Comparison of ENCODE assay signal across 7 cellular contexts in the genomic region with DNA sequence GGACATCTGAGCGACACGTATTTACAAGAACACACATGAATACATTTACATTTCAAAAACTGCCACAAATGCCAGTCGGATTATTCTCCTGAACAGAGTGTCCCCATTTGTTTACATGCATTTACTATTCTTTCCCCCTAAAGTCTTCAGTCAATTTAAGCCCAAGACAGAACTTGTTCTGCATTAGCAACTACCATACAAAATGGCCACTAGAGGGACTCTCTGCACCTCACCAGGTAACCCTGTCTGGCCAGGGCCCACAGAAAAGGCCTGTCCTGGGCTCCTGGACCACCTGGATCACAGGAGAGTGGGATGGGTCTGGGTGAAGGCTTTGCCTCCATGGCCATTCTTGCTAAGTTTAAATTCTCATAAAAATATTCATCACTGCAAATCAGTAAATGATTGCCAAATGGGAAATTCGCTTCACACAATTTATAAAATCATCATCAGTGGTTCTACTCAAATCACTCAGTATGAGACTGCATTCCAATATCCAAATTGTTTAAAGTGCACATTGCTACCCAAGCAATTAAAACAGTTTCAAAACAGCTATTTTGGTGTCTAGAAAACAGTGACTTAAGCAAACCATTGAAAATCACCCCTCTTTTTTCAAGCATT. TPM values are rescaled to one million over a fixed set of nuclear protein-coding genes. Genes with fewer than 3 reads are reported as not detected.
DNase-seq lines count a peak whose midpoint lies in the region; ATAC-seq and TF ChIP-seq lines count a peak whose summit lies in the region.

No MANE protein-coding gene starts in this region.

- POLR2A ChIA-PET in HCT116 (lab: Charles Lee): no interaction called here
- POLR2A ChIA-PET in naive thymus-derived CD4-positive, alpha-beta T cell (lab: Charles Lee): interaction anchor here (0.9 kb wide), 1 partner anchor 280 kb away, joined by 5 read pairs; no protein-coding TSS in a partner anchor

- RAD21 ChIA-PET in HCT116 (lab: Charles Lee; ENCODE audit: low non-redundant PET in 1 of 2, low total read pairs in 2 of 2, uncharacterized antibody in 2 of 2, unreplicated experiment in 2 of 2): no interaction called here

- no peaks in the 10 kb centered on the region for H3K79me2 ChIP-seq in HCT116 (ENCODE audit: insufficient read depth, low read length)

- H3K36me3 ChIP-seq in HCT116 (ENCODE audit: control insufficient read depth in 1 of 2, insufficient read depth in 2 of 2, low read length in 2 of 2): peaks cover 0 to 10% of the 10 kb centered on the region in 2 experiments; a peak in 1 of 4 replicates
- peaks cover 8 to 25% (median 8%) of the 10 kb centered on the region in 3 experiments for H3K36me3 ChIP-seq in naive thymus-derived CD4-positive, alpha-beta T cell (ENCODE audit: control insufficient read depth in 2 of 3, insufficient read depth in 3 of 3, low read length in 3 of 3)

- TF ChIP-seq CTCF in HCT116 (IDR thresholded peaks at IDR 0.05 in 2 of 3, conservative IDR thresholded peaks at IDR 0.05 in 1 of 3; ENCODE audit: borderline replicate concordance in 1 of 3, insufficient read depth in 1 of 3, low read depth in 2 of 3, low read length in 2 of 3) (peak; percentile 65 to 91 (median 89); a peak in 5 of 6 replicates), dorsolateral prefrontal cortex (IDR thresholded peaks at IDR 0.05 in 54 of 56, conservative IDR thresholded peaks at IDR 0.05 in 2 of 56; ENCODE audit: low read depth in 1 of 56, partially characterized antibody in 56 of 56) (peak; percentile 40 to 86 (median 72))

- intact Hi-C loops in HCT116 (cut with micrococcal nuclease): loop anchor here (10.0 kb wide), 2 partner anchors 558 to 912 kb away; no protein-coding TSS in a partner anchor
- intact Hi-C loops in dorsolateral prefrontal cortex (cut with DNase I): loop anchor here (2.0 to 10.0 kb wide), 4 partner anchors 85 to 602 kb away; partner anchors contain the start of genes FOXJ3 (in 1 of the 2) and YBX1 (in 1 of the 2)
- intact Hi-C loops in naive thymus-derived CD4-positive, alpha-beta T cell (cut with micrococcal nuclease): loop anchor here (1.0 to 10.0 kb wide), 5 partner anchors 155 to 568 kb away; partner anchors contain the start of genes PPCS (in 2 of the 2), ZMYND12 (in 2 of the 2), CLDN19 (in 1 of the 2) and FOXJ3 (in 1 of the 2)

- H3K4me2 ChIP-seq in HCT116 (ENCODE audit: low read length): no peak overlapping the region

- H3K36me3 Mint-ChIP-seq in naive thymus-derived CD4-positive, alpha-beta T cell: peaks cover 0 to 8% (median 4%) of the 10 kb centered on the region in 5 donors

- DNase-seq in DMS153 treated with DMSO at 0.1 percent for 48 hours (lab: John Stamatoyannopoulos, UW; ENCODE audit: unreplicated experiment): peak; percentile 68
- DNase-seq in HCT116 (ENCODE audit: low read depth, low spot score): no peak
- DNase-seq in OCI-M1 (lab: John Stamatoyannopoulos, UW): peak; percentile 63
- peak in 2 of 10 donors; percentile 20 to 53 for DNase-seq in dorsolateral prefrontal cortex
- peak in 6 of 9 donors; percentile 19 to 47 (median 36) for DNase-seq in naive thymus-derived CD4-positive, alpha-beta T cell
- no peak for DNase-seq in NCI-H226

- 0 out of 2 replicates have a peak, but pooled peaks cover 5% of the 10 kb centered on the region for H4K20me1 ChIP-seq in HCT116 (ENCODE audit: insufficient read depth)

- H3K4me3 ChIP-seq in HCT116 (replicated peaks in 1 of 2; ENCODE audit: low read depth in 1 of 2, low read length in 2 of 2) (no peak overlapping the region), dorsolateral prefrontal cortex (peak overlapping the region in 1 of 59 donors; percentile 1)
- H3K4me3 ChIP-seq in naive thymus-derived CD4-positive, alpha-beta T cell (ENCODE audit: low read length): no peak overlapping the region

- H3K9me3 Mint-ChIP-seq in naive thymus-derived CD4-positive, alpha-beta T cell: no peaks in the 10 kb centered on the region

- peaks cover 0 to 12% of the 10 kb centered on the region in 2 experiments for H3K4me1 ChIP-seq in HCT116 (ENCODE audit: control insufficient read depth in 1 of 2, insufficient read depth in 2 of 2, low read length in 2 of 2)
- H3K4me1 ChIP-seq in naive thymus-derived CD4-positive, alpha-beta T cell (ENCODE audit: control insufficient read depth in 2 of 2, insufficient read depth in 2 of 2, low read length in 2 of 2): no peaks in the 10 kb centered on the region

- no peaks in the 10 kb centered on the region for H3K9me3 ChIP-seq in HCT116 (ENCODE audit: control insufficient read depth in 1 of 2, insufficient read depth in 1 of 2, low read depth in 1 of 2, low read length in 2 of 2)
- H3K9me3 ChIP-seq in naive thymus-derived CD4-positive, alpha-beta T cell (ENCODE audit: control insufficient read depth in 2 of 3, low read length in 3 of 3): no peaks in the 10 kb centered on the region

- peak; percentile 78 for TF ChIP-seq RAD21 in HCT116 (IDR thresholded peaks at IDR 0.05; ENCODE audit: low read depth)

- ATAC-seq in HCT116: peak; percentile 73
- ATAC-seq in naive thymus-derived CD4-positive, alpha-beta T cell: peak; percentile 50
- no peak for ATAC-seq in HG03139 (IDR thresholded peaks at IDR 0.05; ENCODE audit: unreplicated experiment)

- BruUV-seq in HCT116 (replicated peaks; lab: Mats Ljungman, UMichigan): TSS peak; percentile 5

- no peak overlapping the region for H2AFZ ChIP-seq in HCT116 (ENCODE audit: low read depth, low read length, poor library complexity, severe bottlenecking)

- H3K27me3 ChIP-seq in HCT116 (ENCODE audit: insufficient read depth, low read length): no peaks in the 10 kb centered on the region
- H3K27me3 ChIP-seq in dorsolateral prefrontal cortex: no peaks in the 10 kb centered on the region
- H3K27me3 ChIP-seq in naive thymus-derived CD4-positive, alpha-beta T cell (ENCODE audit: control insufficient read depth in 2 of 2, insufficient read depth in 2 of 2, low read length in 2 of 2): no peaks in the 10 kb centered on the region

- H3K9me2 ChIP-seq in HCT116 (ENCODE audit: insufficient read depth): no peaks in the 10 kb centered on the region

- peaks cover 0 to 3% (median 0%) of the 10 kb centered on the region in 7 donors for H3K4me1 Mint-ChIP-seq in naive thymus-derived CD4-positive, alpha-beta T cell

- H3K27ac ChIP-seq in HCT116 (ENCODE audit: low read depth, low read length) (no peak overlapping the region), dorsolateral prefrontal cortex (peak overlapping the region in 47 of 59 donors; percentile 2 to 81 (median 47))
- no peak overlapping the region for H3K27ac ChIP-seq in naive thymus-derived CD4-positive, alpha-beta T cell (ENCODE audit: low read depth, low read length)

- CTCF ChIA-PET in HCT116 (lab: Charles Lee): no interaction called here
- CTCF ChIA-PET in naive thymus-derived CD4-positive, alpha-beta T cell (lab: Charles Lee): interaction anchor here (0.7 kb wide), 2 partner anchors 10 to 155 kb away, joined by 4 read pairs; no protein-coding TSS in a partner anchor

- no peak overlapping the region for H3K9ac ChIP-seq in HCT116 (ENCODE audit: low read length)

- no peak overlapping the region for H3K4me3 Mint-ChIP-seq in naive thymus-derived CD4-positive, alpha-beta T cell

- H3K27ac Mint-ChIP-seq in naive thymus-derived CD4-positive, alpha-beta T cell: peak overlapping the region in 3 of 9 donors; percentile 22 to 42 (median 32)

- no peaks in the 10 kb centered on the region for H3K27me3 Mint-ChIP-seq in naive thymus-derived CD4-positive, alpha-beta T cell

- TF ChIP-seq POLR2A in HCT116 (IDR thresholded peaks at IDR 0.05; ENCODE audit: borderline replicate concordance, extremely low read depth, insufficient read depth, insufficient read length): no peak

TF ChIP-seq in HCT116, 20 proteins besides CTCF, POLR2A, EP300 and RAD21 (continues in another document):
- TF ChIP-seq CEBPB (IDR thresholded peaks at IDR 0.05; ENCODE audit: low read depth): no peak
- TF ChIP-seq TCF7L2 (IDR thresholded peaks at IDR 0.05; ENCODE audit: borderline replicate concordance, extremely low read depth, insufficient read depth, insufficient read length): no peak
- no peak for TF ChIP-seq ELF1 (IDR thresholded peaks at IDR 0.05; ENCODE audit: borderline replicate concordance, low read depth)
- TF ChIP-seq EGR1 (IDR thresholded peaks at IDR 0.05; ENCODE audit: low read depth): no peak
- TF ChIP-seq SP1 (IDR thresholded peaks at IDR 0.05; ENCODE audit: low read depth): no peak
- TF ChIP-seq EZH2phosphoT487 (IDR thresholded peaks at IDR 0.05; ENCODE audit: borderline replicate concordance): no peak
- TF ChIP-seq, protein P1, sequence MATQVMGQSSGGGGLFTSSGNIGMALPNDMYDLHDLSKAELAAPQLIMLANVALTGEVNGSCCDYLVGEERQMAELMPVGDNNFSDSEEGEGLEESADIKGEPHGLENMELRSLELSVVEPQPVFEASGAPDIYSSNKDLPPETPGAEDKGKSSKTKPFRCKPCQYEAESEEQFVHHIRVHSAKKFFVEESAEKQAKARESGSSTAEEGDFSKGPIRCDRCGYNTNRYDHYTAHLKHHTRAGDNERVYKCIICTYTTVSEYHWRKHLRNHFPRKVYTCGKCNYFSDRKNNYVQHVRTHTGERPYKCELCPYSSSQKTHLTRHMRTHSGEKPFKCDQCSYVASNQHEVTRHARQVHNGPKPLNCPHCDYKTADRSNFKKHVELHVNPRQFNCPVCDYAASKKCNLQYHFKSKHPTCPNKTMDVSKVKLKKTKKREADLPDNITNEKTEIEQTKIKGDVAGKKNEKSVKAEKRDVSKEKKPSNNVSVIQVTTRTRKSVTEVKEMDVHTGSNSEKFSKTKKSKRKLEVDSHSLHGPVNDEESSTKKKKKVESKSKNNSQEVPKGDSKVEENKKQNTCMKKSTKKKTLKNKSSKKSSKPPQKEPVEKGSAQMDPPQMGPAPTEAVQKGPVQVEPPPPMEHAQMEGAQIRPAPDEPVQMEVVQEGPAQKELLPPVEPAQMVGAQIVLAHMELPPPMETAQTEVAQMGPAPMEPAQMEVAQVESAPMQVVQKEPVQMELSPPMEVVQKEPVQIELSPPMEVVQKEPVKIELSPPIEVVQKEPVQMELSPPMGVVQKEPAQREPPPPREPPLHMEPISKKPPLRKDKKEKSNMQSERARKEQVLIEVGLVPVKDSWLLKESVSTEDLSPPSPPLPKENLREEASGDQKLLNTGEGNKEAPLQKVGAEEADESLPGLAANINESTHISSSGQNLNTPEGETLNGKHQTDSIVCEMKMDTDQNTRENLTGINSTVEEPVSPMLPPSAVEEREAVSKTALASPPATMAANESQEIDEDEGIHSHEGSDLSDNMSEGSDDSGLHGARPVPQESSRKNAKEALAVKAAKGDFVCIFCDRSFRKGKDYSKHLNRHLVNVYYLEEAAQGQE (IDR thresholded peaks at IDR 0.05; ENCODE audit: low read depth): no peak

RNA-seq across cellular contexts. Expression of gene GUCA2A, which starts 12.5 kb away (rescaled TPM):
- not detected for total RNA-seq in HCT116 (2021; ENCODE audit: unreplicated experiment)
- polyA plus RNA-seq in HCT116 (2012): not detected in 2 replicates
- total RNA-seq in dorsolateral prefrontal cortex: not detected
- under 1 TPM in 1 of 5 experiments, not detected in 4; 0.76 TPM for total RNA-seq in naive thymus-derived CD4-positive, alpha-beta T cell
- not detected for polyA plus RNA-seq in naive thymus-derived CD4-positive, alpha-beta T cell

RNA-seq across cellular contexts. Expression of gene GUCA2B, which starts 23.8 kb away (rescaled TPM):
- total RNA-seq in HCT116 (2021; ENCODE audit: unreplicated experiment): not detected
- polyA plus RNA-seq in HCT116 (2012): not detected in 2 replicates
- total RNA-seq in dorsolateral prefrontal cortex: not detected
- not detected for total RNA-seq in naive thymus-derived CD4-positive, alpha-beta T cell
- polyA plus RNA-seq in naive thymus-derived CD4-positive, alpha-beta T cell: not detected

Comparison
In these comparisons a context has a peak if more than half of its experiments do, and no peak if none do; other contexts are left out.
1. DNase-seq: peak in DMS153 treated with DMSO at 0.1 percent for 48 hours (single experiment), OCI-M1 (single experiment) and naive thymus-derived CD4-positive, alpha-beta T cell (6 of 9); none in HCT116 (single experiment) and NCI-H226 (single experiment).
2. H3K27ac ChIP-seq: peak in dorsolateral prefrontal cortex (47 of 59); none in HCT116 (single experiment) and naive thymus-derived CD4-positive, alpha-beta T cell (single experiment).